Comparison of ENCODE assay signal across 9 cellular contexts in the genomic region with DNA sequence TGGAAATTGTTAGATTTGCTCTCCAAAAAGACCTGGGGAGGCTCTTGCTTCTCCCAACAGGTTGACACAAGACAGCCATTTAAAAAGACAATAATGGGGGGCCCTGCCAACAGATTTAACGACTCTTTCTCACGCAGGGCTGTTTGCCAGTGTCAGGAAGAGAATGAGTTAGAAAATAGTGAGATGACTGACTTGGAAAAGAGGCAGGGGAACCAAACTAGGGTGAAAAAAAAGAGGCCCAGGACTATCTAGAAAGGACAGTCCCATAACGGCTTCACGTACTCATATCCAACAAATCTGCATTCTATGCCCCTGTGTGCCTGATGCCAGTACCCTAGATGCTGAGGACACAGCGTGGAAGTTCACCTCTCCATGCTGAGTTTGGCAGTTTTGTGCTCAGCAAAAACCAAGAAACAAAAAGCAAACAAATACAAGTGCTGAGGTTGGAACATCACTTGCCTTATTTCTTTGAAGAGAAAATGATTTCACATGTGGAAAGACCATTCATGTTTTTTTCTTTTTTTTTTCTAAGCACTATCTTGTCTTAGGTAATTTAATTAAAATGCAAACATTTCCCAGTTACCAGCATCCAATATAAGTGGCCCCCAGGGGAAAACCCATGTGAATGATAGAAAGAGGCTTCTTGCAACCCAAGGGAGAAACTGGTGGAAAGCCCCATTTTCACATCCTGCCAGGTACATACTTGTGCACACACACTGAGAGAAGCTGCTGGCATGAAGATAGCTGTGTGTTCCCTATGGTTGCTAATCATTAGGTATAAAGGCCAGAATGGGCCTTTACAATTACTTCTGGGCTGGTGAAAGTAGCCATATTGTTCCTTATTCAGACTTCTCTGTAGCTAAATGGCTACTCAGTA. TPM values are rescaled to one million over a fixed set of nuclear protein-coding genes. Genes with fewer than 3 reads are reported as not detected.
DNase-seq lines count a peak whose midpoint lies in the region; ATAC-seq and TF ChIP-seq lines count a peak whose summit lies in the region.
"Had no signal": no experiment of that assay in that cellular context is flagged by ENCODE, and none has a peak within 500 bp of the region (broad histone marks: within the 10 kb centered on the region; RNA-seq: fewer than 3 reads in every experiment).

No MANE protein-coding gene starts in this region.

- ATAC-seq in GM18502 (IDR thresholded peaks at IDR 0.05; ENCODE audit: poor library complexity, unreplicated experiment) (peak; percentile 80), GM21526 (IDR thresholded peaks at IDR 0.05; ENCODE audit: low FRiP score, unreplicated experiment) (peak; percentile 58), HG03571 (IDR thresholded peaks at IDR 0.05; ENCODE audit: unreplicated experiment) (peak; percentile 75), heart left ventricle (no peak)
- ATAC-seq: HCT116 had no signal

- no peaks in the 10 kb centered on the region for H3K27me3 ChIP-seq in heart left ventricle

- H3K36me3 Mint-ChIP-seq in immature natural killer cell = peaks cover 0 to 10% (median 0%) of the 10 kb centered on the region in 3 donors

- H3K9me3 ChIP-seq in heart left ventricle = no peaks in the 10 kb centered on the region

- no peak overlapping the region for H3K4me3 Mint-ChIP-seq in immature natural killer cell

- WGBS in heart left ventricle, 4 donors = 70 to 82% (median 76%) methylated on average over 5 of the region's 5 CpGs

- TF ChIP-seq POLR2A in heart left ventricle (IDR thresholded peaks at IDR 0.05) = no peak

- no peak for TF ChIP-seq CTCF in heart left ventricle (IDR thresholded peaks at IDR 0.05)

- intact Hi-C loops in heart left ventricle (cut with DNase I) = loop anchor here in 3 of 10 donors (5.0 to 10.0 kb wide), 3 partner anchors 74 to 141 kb away; no protein-coding TSS in a partner anchor

- peaks cover 0 to 2% (median 1%) of the 10 kb centered on the region in 3 donors for H3K27me3 Mint-ChIP-seq in immature natural killer cell (ENCODE audit: low read depth in 3 of 3)

- peak overlapping the region; percentile 46 to 86 (median 71) for H3K27ac Mint-ChIP-seq in immature natural killer cell

- H3K4me1 Mint-ChIP-seq in immature natural killer cell = peaks cover 55 to 81% of the 10 kb centered on the region in 2 donors

- peaks cover 0 to 68% (median 15%) of the 10 kb centered on the region in 12 donors for H3K4me1 ChIP-seq in heart left ventricle

- H3K4me3 ChIP-seq in heart left ventricle = no peak overlapping the region

- no peaks in the 10 kb centered on the region for H3K9me3 Mint-ChIP-seq in immature natural killer cell

- DNase-seq in immature natural killer cell (no peak), LoVo (ENCODE audit: low spot score) (no peak), NCI-H2107 treated with DMSO at 0.1 percent for 48 hours (lab: John Stamatoyannopoulos, UW; ENCODE audit: unreplicated experiment) (no peak), heart left ventricle (no peak), anterior cingulate cortex (lab: John Stamatoyannopoulos, UW) (no peak)

- H3K36me3 ChIP-seq in heart left ventricle = peaks cover 0 to 21% (median 0%) of the 10 kb centered on the region in 9 donors

- peak overlapping the region in 2 of 12 donors; percentile 8 to 47 for H3K27ac ChIP-seq in heart left ventricle

RNA-seq across cellular contexts. Expression of a gene that starts 10.6 kb away (rescaled TPM):
- polyA plus RNA-seq in immature natural killer cell (100 to 1,000 TPM in 2 of 3 donors, 10 to 100 TPM in 1; 93.7 to 252 (median 131) TPM), heart left ventricle (10 to 100 TPM in 1 of 2 donors, 1 to 10 TPM in 1; 9.7 to 12.3 TPM)
- total RNA-seq in heart left ventricle = 10 to 100 TPM in 8 of 9 donors, 1 to 10 TPM in 1; 10.0 to 73.2 (median 14.1) TPM

Comparison
In these comparisons a context has a peak if more than half of its experiments do, and no peak if none do; other contexts are left out.
1. ATAC-seq: peak in GM18502 (single experiment), GM21526 (single experiment) and HG03571 (single experiment); none in heart left ventricle (0 of 4).
2. RNA of a gene that starts 10.6 kb away (polyA plus RNA-seq): 93.7 to 252 TPM in immature natural killer cell; 9.7 to 12.3 TPM in heart left ventricle; every median in the first group is over 4 times any median in the second.